8 cellular contexts compared by ENCODE assay signal in the genomic region with DNA sequence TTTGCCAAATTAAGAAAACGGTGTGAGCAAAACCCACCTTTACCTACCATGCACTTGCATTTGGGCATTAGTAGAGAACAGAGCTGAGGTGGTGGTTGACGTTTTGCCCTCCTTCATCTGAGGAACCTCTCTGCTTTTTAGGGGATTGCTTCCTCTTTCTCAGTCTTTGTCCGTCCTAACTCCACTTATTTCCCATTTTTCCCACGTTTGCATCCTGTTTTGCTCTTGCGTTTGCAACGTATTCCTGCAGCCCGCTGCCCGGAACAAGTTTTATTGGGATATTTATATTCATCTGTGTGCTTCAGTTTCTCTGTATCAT. TPM values are rescaled to one million over a fixed set of nuclear protein-coding genes. Genes with fewer than 3 reads are reported as not detected.
DNase-seq lines count a peak whose midpoint lies in the region; ATAC-seq and TF ChIP-seq lines count a peak whose summit lies in the region.

No MANE protein-coding gene starts in this region.

- peaks cover 7% of the 10 kb centered on the region for H3K36me3 Mint-ChIP-seq in activated T-cell treated with anti-CD3 and anti-CD28 coated beads, Interleukin-2, amount 50 U/mL, for 4 hours (ENCODE audit: insufficient read depth)
- peaks cover 18% of the 10 kb centered on the region for H3K36me3 Mint-ChIP-seq in activated CD8-positive, alpha-beta T cell treated with anti-CD3 and anti-CD28 coated beads for 36 hours (ENCODE audit: low read depth)
- H3K36me3 Mint-ChIP-seq in stimulated activated naive B cell treated with anti-CD40 and anti-IgM and Interleukin-4, amounts not matched to agents 10 μg/mL and 1 μg/mL and 100 μg/mL, for 72 hours: peaks cover 11 to 18% of the 10 kb centered on the region in 2 donors

- peak overlapping the region; percentile 100 for H3K4me3 Mint-ChIP-seq in activated T-cell treated with anti-CD3 and anti-CD28 coated beads, Interleukin-2, amount 50 U/mL, for 4 hours
- H3K4me3 Mint-ChIP-seq in activated CD8-positive, alpha-beta T cell treated with anti-CD3 and anti-CD28 coated beads for 36 hours: peak overlapping the region; percentile 94
- peak overlapping the region; percentile 94 to 100 for H3K4me3 Mint-ChIP-seq in stimulated activated naive B cell treated with anti-CD40 and anti-IgM and Interleukin-4, amounts not matched to agents 10 μg/mL and 1 μg/mL and 100 μg/mL, for 72 hours

- intact Hi-C loops in activated CD8-positive, alpha-beta T cell treated with anti-CD3 and anti-CD28 coated beads for 36 hours (cut with micrococcal nuclease): no loop called here

- H3K9me3 Mint-ChIP-seq in activated T-cell treated with anti-CD3 and anti-CD28 coated beads, Interleukin-2, amount 50 U/mL, for 4 hours: no peaks in the 10 kb centered on the region
- H3K9me3 Mint-ChIP-seq in activated CD8-positive, alpha-beta T cell treated with anti-CD3 and anti-CD28 coated beads for 36 hours: no peaks in the 10 kb centered on the region
- H3K9me3 Mint-ChIP-seq in stimulated activated naive B cell treated with anti-CD40 and anti-IgM and Interleukin-4, amounts not matched to agents 10 μg/mL and 1 μg/mL and 100 μg/mL, for 72 hours: no peaks in the 10 kb centered on the region

- no peaks in the 10 kb centered on the region for H3K27me3 Mint-ChIP-seq in activated T-cell treated with anti-CD3 and anti-CD28 coated beads, Interleukin-2, amount 50 U/mL, for 4 hours (ENCODE audit: low read depth)
- no peaks in the 10 kb centered on the region for H3K27me3 Mint-ChIP-seq in activated CD8-positive, alpha-beta T cell treated with anti-CD3 and anti-CD28 coated beads for 36 hours
- H3K27me3 Mint-ChIP-seq in stimulated activated naive B cell treated with anti-CD40 and anti-IgM and Interleukin-4, amounts not matched to agents 10 μg/mL and 1 μg/mL and 100 μg/mL, for 72 hours: no peaks in the 10 kb centered on the region

- H3K4me1 Mint-ChIP-seq in activated T-cell treated with anti-CD3 and anti-CD28 coated beads, Interleukin-2, amount 50 U/mL, for 4 hours (ENCODE audit: low read depth): peaks cover 35% of the 10 kb centered on the region
- peaks cover 30% of the 10 kb centered on the region for H3K4me1 Mint-ChIP-seq in activated CD8-positive, alpha-beta T cell treated with anti-CD3 and anti-CD28 coated beads for 36 hours (ENCODE audit: low read depth)
- peaks cover 6 to 18% of the 10 kb centered on the region in 2 donors for H3K4me1 Mint-ChIP-seq in stimulated activated naive B cell treated with anti-CD40 and anti-IgM and Interleukin-4, amounts not matched to agents 10 μg/mL and 1 μg/mL and 100 μg/mL, for 72 hours

- peak overlapping the region; percentile 77; the same call in 1 of the 2 replicates for H3K4me3 ChIP-seq in iPS DF 6.9 (ENCODE audit: low read length)

- TF ChIP-seq CTCF in activated CD8-positive, alpha-beta T cell treated with anti-CD3 and anti-CD28 coated beads for 36 hours (IDR thresholded peaks at IDR 0.05): no peak

- CTCF ChIA-PET in activated CD8-positive, alpha-beta T cell treated with anti-CD3 and anti-CD28 coated beads for 36 hours (lab: Charles Lee): interaction anchor here (1.8 to 5.3 kb wide), 4 partner anchors 12 to 89 kb away, joined by 4 to 31 read pairs (median 16); no protein-coding TSS in a partner anchor

- H3K27me3 ChIP-seq in iPS DF 6.9 (ENCODE audit: control insufficient read depth, insufficient read depth, low read length): no peaks in the 10 kb centered on the region

- POLR2A ChIA-PET in activated CD8-positive, alpha-beta T cell treated with anti-CD3 and anti-CD28 coated beads for 36 hours (lab: Charles Lee): interaction anchor here (0.7 to 2.0 kb wide), 7 partner anchors 13 to 78 kb away, joined by 3 to 19 read pairs (median 4); a partner anchor contains a TSS

- H3K4me1 ChIP-seq in iPS DF 6.9 (ENCODE audit: control insufficient read depth, insufficient read depth, low read length): no peaks in the 10 kb centered on the region

- WGBS in iPS DF 6.9 (ENCODE audit: insufficient coverage, insufficient read length): no CpG with 5 or more reads among the region's 8 CpGs

- ATAC-seq in activated T-cell treated with anti-CD3 and anti-CD28 coated beads, Interleukin-2, amount 50 U/mL, for 4 hours: peak; percentile 16 to 26
- peak; percentile 63 for ATAC-seq in HG03159 (IDR thresholded peaks at IDR 0.05; ENCODE audit: unreplicated experiment)
- ATAC-seq in activated CD8-positive, alpha-beta T cell treated with anti-CD3 and anti-CD28 coated beads for 36 hours: peak; percentile 43
- ATAC-seq in stimulated activated naive B cell treated with anti-CD40 and anti-IgM and Interleukin-4, amounts not matched to agents 10 μg/mL and 1 μg/mL and 100 μg/mL, for 72 hours (replicated peaks): peak; percentile 62 to 66

- no peak overlapping the region for H3K27ac ChIP-seq in iPS DF 6.9 (ENCODE audit: low read length)

- no peaks in the 10 kb centered on the region for H3K36me3 ChIP-seq in iPS DF 6.9 (ENCODE audit: control insufficient read depth, insufficient read depth, low read length)

- H3K27ac Mint-ChIP-seq in activated CD8-positive, alpha-beta T cell treated with anti-CD3 and anti-CD28 coated beads for 36 hours: peak overlapping the region; percentile 98
- H3K27ac Mint-ChIP-seq in stimulated activated naive B cell treated with anti-CD40 and anti-IgM and Interleukin-4, amounts not matched to agents 10 μg/mL and 1 μg/mL and 100 μg/mL, for 72 hours: peak overlapping the region; percentile 100

- H3K9me3 ChIP-seq in iPS DF 6.9 (ENCODE audit: control insufficient read depth, insufficient read depth, low read length): no peaks in the 10 kb centered on the region

- no peak for DNase-seq in activated T-cell treated with anti-CD3 and anti-CD28 coated beads, Interleukin-2, amount 50 U/mL, for 4 hours
- DNase-seq in activated T-cell treated with anti-CD3 and anti-CD28 coated beads for 4 hours (no peak), iPS DF 6.9 (ENCODE audit: low read depth, low spot score) (no peak), medulla oblongata (ENCODE audit: extremely low spot score) (no peak)
- no peak for DNase-seq in activated CD8-positive, alpha-beta T cell treated with anti-CD3 and anti-CD28 coated beads for 36 hours
- no peak for DNase-seq in stimulated activated naive B cell treated with anti-CD40 and anti-IgM and Interleukin-4, amounts not matched to agents 10 μg/mL and 1 μg/mL and 100 μg/mL, for 72 hours
- no peak for DNase-seq in activated CD8-positive, alpha-beta memory T cell treated with anti-CD3 and anti-CD28 coated beads, Interleukin-2, amount 50 U/mL, for 48 hours

RNA-seq across cellular contexts. Expression of a gene that starts 0.4 kb away (rescaled TPM):
- 10 to 100 TPM; 40.0 to 56.8 (median 46.7) TPM for total RNA-seq in activated T-cell treated with anti-CD3 and anti-CD28 coated beads, Interleukin-2, amount 50 U/mL, for 4 hours
- 10 to 100 TPM; 40.2 to 40.5 TPM for total RNA-seq in activated CD8-positive, alpha-beta T cell treated with anti-CD3 and anti-CD28 coated beads for 36 hours
